ENCODE assay signal across 11 cellular contexts in genomic region chr5:169875091-169875727, GRCh38.
A peak's percentile ranks its signal among the peaks of the same experiment; 100 is the strongest.
DNase-seq lines count a peak whose midpoint lies in the region; ATAC-seq and TF ChIP-seq lines count a peak whose summit lies in the region.
"Had no signal": no experiment of that assay in that cellular context is flagged by ENCODE, and none has a peak within 500 bp of the region (broad histone marks: within the 10 kb centered on the region; RNA-seq: fewer than 3 reads in every experiment).

No MANE protein-coding gene starts in this region.

- 0 out of 4 replicates have a peak, but pooled peaks cover 0 to 8% of the 10 kb centered on the region in 2 experiments for H3K79me1 ChIP-seq in IMR-90 (ENCODE audit: low read depth in 1 of 2, low read length in 2 of 2)
- no peaks in the 10 kb centered on the region for H3K79me1 ChIP-seq in neuronal stem cell (ENCODE audit: low read depth, low read length)

- H3K18ac ChIP-seq in IMR-90 (ENCODE audit: low read depth, low read length) (no peak overlapping the region), neuronal stem cell (ENCODE audit: low read length) (no peak overlapping the region)

- POLR2A ChIA-PET in IMR-90 (lab: Charles Lee; ENCODE audit: unreplicated experiment): no interaction called here

- peak overlapping the region in 1 of 2 experiments; percentile 27; a peak in 1 of 4 replicates for H4K8ac ChIP-seq in IMR-90 (ENCODE audit: low read depth in 2 of 2, low read length in 2 of 2)
- no peak overlapping the region for H4K8ac ChIP-seq in neuronal stem cell (ENCODE audit: low read depth, low read length)

- DNase-seq in AG08395 (ENCODE audit: low spot score) (peak; percentile 81), IMR-90 (peak; percentile 23), epidermal melanocyte (ENCODE audit: insufficient read length, low spot score) (peak; percentile 31), medulla oblongata (ENCODE audit: extremely low spot score) (peak; percentile 44), GM13976 (ENCODE audit: low spot score) (no peak), neuronal stem cell (ENCODE audit: low spot score) (no peak), SHP77 (lab: John Stamatoyannopoulos, UW) (no peak)
- DNase-seq: ACHN; naive thymus-derived CD4-positive, alpha-beta T cell had no signal

- 75% methylated on average over 2 of the region's 8 CpGs; no CpG with 5 or more reads in 1 of the 2 experiments for WGBS in IMR-90 (ENCODE audit: extremely low coverage in 2 of 2, insufficient read length in 1 of 2), 2 experiments
- no CpG with 5 or more reads among the region's 8 CpGs for WGBS in neuronal stem cell (ENCODE audit: extremely low coverage in 2 of 2, insufficient read length in 2 of 2, insufficient replicate concordance in 1 of 2), 2 donors

- H2BK12ac ChIP-seq in neuronal stem cell (ENCODE audit: low read length): no peak overlapping the region

- H3K4me3 ChIP-seq in IMR-90 (ENCODE audit: insufficient read depth, low read depth, low read length): no peak overlapping the region
- no peak overlapping the region for H3K4me3 ChIP-seq in neuronal stem cell (ENCODE audit: low read length in 2 of 2)
- H3K4me3 ChIP-seq: smooth muscle cell had no signal

- in situ Hi-C loops in IMR-90 (cut with MboI; ENCODE audit: low sequenced_read_pairs) (no loop called here), GM13976 (cut with MboI; ENCODE audit: low sequenced_read_pairs, unreplicated experiment) (no loop called here)

- no TSS peak for BruUV-seq in IMR-90 (replicated peaks; lab: Mats Ljungman, UMichigan)

- H4K20me1 ChIP-seq in IMR-90 (ENCODE audit: insufficient read depth, low read length): no peaks in the 10 kb centered on the region

- H3K4me1 ChIP-seq in IMR-90 (ENCODE audit: control insufficient read depth, insufficient read depth, low read length): peaks cover 9% of the 10 kb centered on the region
- H3K4me1 ChIP-seq in neuronal stem cell (ENCODE audit: control insufficient read depth in 2 of 2, insufficient read depth in 1 of 2, low read depth in 1 of 2, low read length in 2 of 2): no peaks in the 10 kb centered on the region

- CTCF ChIA-PET in IMR-90 (lab: Yijun Ruan, JAX): interaction anchor here (3.2 kb wide), 1 partner anchor 105 kb away, joined by 16 read pairs; the partner anchor contains the start of gene INSYN2B

- 0 out of 2 replicates have a peak, but pooled peaks cover 3% of the 10 kb centered on the region for H3K9me1 ChIP-seq in IMR-90 (ENCODE audit: insufficient read depth, low read length)

- no peak overlapping the region for H2AK9ac ChIP-seq in IMR-90 (replicated peaks; ENCODE audit: low read depth, low read length, poor library complexity)

- dilution Hi-C loops in IMR-90 (cut with HindIII; ENCODE audit: low sequenced_read_pairs, unreplicated experiment): no loop called here

- no peak overlapping the region for H4K5ac ChIP-seq in IMR-90 (ENCODE audit: low read depth, low read length)

- H3K27me3 ChIP-seq in IMR-90 (ENCODE audit: control insufficient read depth, insufficient read depth, low read length) (no peaks in the 10 kb centered on the region), neuronal stem cell (ENCODE audit: control insufficient read depth in 3 of 3, insufficient read depth in 3 of 3, low read depth in 1 of 3, low read length in 3 of 3) (no peaks in the 10 kb centered on the region)

- peaks cover 1% of the 10 kb centered on the region; the same call in 1 of the 2 replicates for H3K36me3 ChIP-seq in IMR-90 (ENCODE audit: control insufficient read depth, insufficient read depth, low read length)
- H3K36me3 ChIP-seq in neuronal stem cell (replicated peaks in 1 of 2; ENCODE audit: control insufficient read depth in 2 of 2, insufficient read depth in 2 of 2, low read length in 2 of 2): no peaks in the 10 kb centered on the region

- H3K9ac ChIP-seq in IMR-90 (ENCODE audit: low read depth, low read length): no peak overlapping the region
- no peak overlapping the region for H3K9ac ChIP-seq in neuronal stem cell (ENCODE audit: low read depth, low read length, poor library complexity)

- H3K14ac ChIP-seq in IMR-90 (replicated peaks; ENCODE audit: low read depth, low read length) (no peak overlapping the region), neuronal stem cell (ENCODE audit: low read length) (no peak overlapping the region)

- no peak overlapping the region; the same call in 1 of the 2 replicates for H3K23ac ChIP-seq in IMR-90 (ENCODE audit: low read depth, low read length)
- no peak overlapping the region for H3K23ac ChIP-seq in neuronal stem cell (ENCODE audit: low read depth, low read length, poor library complexity)

- TF ChIP-seq CTCF in IMR-90 (conservative IDR thresholded peaks at IDR 0.05; ENCODE audit: low read depth, low read length): no peak
- TF ChIP-seq CTCF in GM13976 (IDR thresholded peaks at IDR 0.05; ENCODE audit: borderline replicate concordance, control extremely low read depth, extremely low read depth, insufficient read depth, missing control alignments): no peak

- H3K4ac ChIP-seq in IMR-90 (ENCODE audit: low read depth, low read length) (no peak overlapping the region; the same call in 1 of the 2 replicates), neuronal stem cell (ENCODE audit: low read length) (no peak overlapping the region)

- no peak overlapping the region; the same call in 1 of the 2 replicates for H4K91ac ChIP-seq in IMR-90 (ENCODE audit: insufficient read depth, low read depth, low read length)
- no peak overlapping the region for H4K91ac ChIP-seq in neuronal stem cell (ENCODE audit: low read depth, low read length, poor library complexity)

- ATAC-seq in IMR-90 (ENCODE audit: low read depth) (peak; percentile 55), GM18861 (IDR thresholded peaks at IDR 0.05; ENCODE audit: unreplicated experiment) (no peak)
- ATAC-seq: naive thymus-derived CD4-positive, alpha-beta T cell had no signal

- H2AFZ ChIP-seq in IMR-90 (replicated peaks; ENCODE audit: low read length, poor library complexity) (no peak overlapping the region), neuronal stem cell (ENCODE audit: low read length) (no peak overlapping the region)

- intact Hi-C loops in IMR-90 (cut with micrococcal nuclease): no loop called here

- no peak overlapping the region for H2BK120ac ChIP-seq in IMR-90 (ENCODE audit: low read depth, low read length)
- H2BK120ac ChIP-seq in neuronal stem cell (ENCODE audit: low read depth, low read length): no peak overlapping the region

- H3K27ac ChIP-seq in IMR-90 (ENCODE audit: insufficient read depth, low read length) (no peak overlapping the region), neuronal stem cell (replicated peaks; ENCODE audit: low read length) (no peak overlapping the region)

- H2BK5ac ChIP-seq in IMR-90 (ENCODE audit: low read depth, low read length, poor library complexity, severe bottlenecking) (peak overlapping the region; percentile 47), neuronal stem cell (ENCODE audit: low read length) (no peak overlapping the region)

- H3K56ac ChIP-seq in IMR-90 (ENCODE audit: extremely low read depth, insufficient read depth, low read length): no peak overlapping the region

- no peak overlapping the region for H3K4me2 ChIP-seq in IMR-90 (ENCODE audit: low read depth, low read length)
- no peak overlapping the region for H3K4me2 ChIP-seq in neuronal stem cell (ENCODE audit: insufficient read depth, low read length, poor library complexity, severe bottlenecking)
- H3K4me2 ChIP-seq: smooth muscle cell had no signal

- H2AK5ac ChIP-seq in IMR-90 (ENCODE audit: low read depth, low read length) (peak overlapping the region; percentile 15; the same call in 1 of the 2 replicates), neuronal stem cell (ENCODE audit: low read depth, low read length) (no peak overlapping the region)

- H3K9me3 ChIP-seq in IMR-90 (ENCODE audit: control insufficient read depth, insufficient read depth, low read length): no peaks in the 10 kb centered on the region
- H3K9me3 ChIP-seq in neuronal stem cell (replicated peaks in 1 of 2; ENCODE audit: control insufficient read depth in 2 of 2, insufficient read depth in 1 of 2, low read depth in 1 of 2, low read length in 2 of 2): no peaks in the 10 kb centered on the region

- H2BK15ac ChIP-seq in IMR-90 (ENCODE audit: low read depth, low read length) (no peak overlapping the region), neuronal stem cell (ENCODE audit: low read length) (no peak overlapping the region)

- no peak for TF ChIP-seq RAD21 in IMR-90 (IDR thresholded peaks at IDR 0.05; ENCODE audit: low read length)

- no peak overlapping the region; the same call in 1 of the 2 replicates for H2BK20ac ChIP-seq in IMR-90 (ENCODE audit: low read depth, low read length)

- no peak for TF ChIP-seq POLR2A in IMR-90 (IDR thresholded peaks at IDR 0.05; ENCODE audit: low read depth, low read length)

TF ChIP-seq in IMR-90, 13 proteins besides CTCF, POLR2A, EP300 and RAD21:
- TF ChIP-seq SMC3 (IDR thresholded peaks at IDR 0.05; ENCODE audit: low read depth, low read length): no peak
- peak; percentile 58; the same call in 1 of the 2 replicates for TF ChIP-seq CEBPB (IDR thresholded peaks at IDR 0.05; ENCODE audit: low read depth, low read length)

Comparison
In these comparisons a context has a peak if more than half of its experiments do, and no peak if none do; other contexts are left out.
1. DNase-seq: peak in AG08395 (single experiment), IMR-90 (single experiment), epidermal melanocyte (single experiment) and medulla oblongata (single experiment); none in GM13976 (single experiment), neuronal stem cell (single experiment) and SHP77 (0 of 2).